8 cellular contexts compared by ENCODE assay signal in genomic region chr15:34795267-34796081, GRCh38. TPM values are rescaled to one million over a fixed set of nuclear protein-coding genes. Genes with fewer than 3 reads are reported as not detected.
DNase-seq lines count a peak whose midpoint lies in the region; ATAC-seq and TF ChIP-seq lines count a peak whose summit lies in the region.

TSS of gene ACTC1 (minus strand) at chr15:34795549. CDS start at chr15:34794808, 741 bp downstream.

- H3K36me3 ChIP-seq in HEK293 (ENCODE audit: control insufficient read depth in 2 of 2, insufficient read depth in 1 of 2, low read length in 2 of 2) (no peaks in the 10 kb centered on the region), hepatocyte (replicated peaks; ENCODE audit: insufficient read depth, low read depth) (no peaks in the 10 kb centered on the region), skeletal muscle satellite cell (ENCODE audit: insufficient read depth, low read length) (peaks cover 30% of the 10 kb centered on the region)

- DNase-seq in amniotic stem cell (lab: John Stamatoyannopoulos, UW) (peak; percentile 33), hepatocyte (ENCODE audit: low spot score) (peak; percentile 82), NCI-H2227 (lab: John Stamatoyannopoulos, UW; ENCODE audit: unreplicated experiment) (no peak), RPMI8226 (no peak), SHP77 treated with DMSO at 0.1 percent for 48 hours (lab: John Stamatoyannopoulos, UW) (no peak)

- TF ChIP-seq CTCF in HEK293 (tag by site-specific recombination; IDR thresholded peaks at IDR 0.05) = no peak
- TF ChIP-seq CTCF in hepatocyte (IDR thresholded peaks at IDR 0.05; ENCODE audit: poor library complexity) = no peak

- H3K4me2 ChIP-seq in hepatocyte = peak within 1 kb of the TSS; percentile 76
- H3K4me2 ChIP-seq in skeletal muscle satellite cell (ENCODE audit: low read length) = peak within 1 kb of the TSS; percentile 82

- H3K27ac ChIP-seq in HEK293 (ENCODE audit: extremely low read depth, low read depth, low read length) (no peak within 1 kb of the TSS), hepatocyte (no peak within 1 kb of the TSS)

- H3K9me3 ChIP-seq in HEK293 (ENCODE audit: control insufficient read depth, insufficient read depth, low read depth, low read length) = no peaks in the 10 kb centered on the region
- H3K9me3 ChIP-seq in hepatocyte (ENCODE audit: low read depth) = no peaks in the 10 kb centered on the region
- no peaks in the 10 kb centered on the region for H3K9me3 ChIP-seq in skeletal muscle satellite cell (replicated peaks; ENCODE audit: low read length)

- H3K4me3 ChIP-seq in HEK293 (ENCODE audit: low read depth, low read length) (peak within 1 kb of the TSS; percentile 11; the same call in 1 of the 2 replicates), hepatocyte (no peak within 1 kb of the TSS), skeletal muscle satellite cell (ENCODE audit: low read length) (peak within 1 kb of the TSS; percentile 74)

- no peak within 1 kb of the TSS for H2AFZ ChIP-seq in hepatocyte

- H4K20me1 ChIP-seq in hepatocyte (ENCODE audit: insufficient read depth, poor library complexity, severe bottlenecking) = no peaks in the 10 kb centered on the region

- no peaks in the 10 kb centered on the region for H3K4me1 ChIP-seq in HEK293 (ENCODE audit: control insufficient read depth, insufficient read depth, low read length)
- H3K4me1 ChIP-seq in hepatocyte (ENCODE audit: insufficient read depth) = peaks cover 23% of the 10 kb centered on the region
- H3K4me1 ChIP-seq in skeletal muscle satellite cell (ENCODE audit: control insufficient read depth, insufficient read depth, low read length) = peaks cover 36% of the 10 kb centered on the region

- H3K9me2 ChIP-seq in hepatocyte (replicated peaks; ENCODE audit: insufficient read depth) = no peaks in the 10 kb centered on the region

- H3K9ac ChIP-seq in skeletal muscle satellite cell (ENCODE audit: low read depth, low read length) = peak within 1 kb of the TSS; percentile 91

- POLR2A ChIA-PET in HEK293 (lab: Yijun Ruan, JAX) = no interaction called here

- H3K27me3 ChIP-seq in hepatocyte (peaks cover 32% of the 10 kb centered on the region), skeletal muscle satellite cell (ENCODE audit: control insufficient read depth, insufficient read depth, low read length) (no peaks in the 10 kb centered on the region)

- WGBS in hepatocyte (ENCODE audit: low lambda C conversion rate, missing lambda C conversion rate) = 7% methylated on average over 38 of the region's 44 CpGs

- ATAC-seq in HG03460 (IDR thresholded peaks at IDR 0.05; ENCODE audit: unreplicated experiment) = no peak

- H3K79me2 ChIP-seq in hepatocyte = no peaks in the 10 kb centered on the region

- CTCF ChIA-PET in HEK293 (lab: Yijun Ruan, JAX) = no interaction called here

TF ChIP-seq in HEK293, 187 proteins besides CTCF, POLR2A, EP300 and RAD21:
- TF ChIP-seq ZNF677 (tag by site-specific recombination; IDR thresholded peaks at IDR 0.05) (no peak), ZNF335 (tag by site-specific recombination; conservative IDR thresholded peaks at IDR 0.05) (peak; percentile 28; the same call in 1 of the 2 replicates), ZNF211 (tag by site-specific recombination; IDR thresholded peaks at IDR 0.05; ENCODE audit: low read depth) (no peak), ZFHX2 (tag by site-specific recombination; conservative IDR thresholded peaks at IDR 0.05) (no peak)

RNA-seq across cellular contexts. Expression of gene ACTC1, which starts in this region (rescaled TPM):
- 0.96 and 1.7 TPM in 2 replicates for total RNA-seq in hepatocyte
- 4.7 and 5.0 TPM in 2 replicates for polyA plus RNA-seq in hepatocyte
- total RNA-seq in skeletal muscle satellite cell (2012; rRNA removed) = 5.6 and 179 TPM in 2 replicates

Comparison
In these comparisons a context has a peak if more than half of its experiments do, and no peak if none do; other contexts are left out.
1. DNase-seq: peak in amniotic stem cell (single experiment) and hepatocyte (single experiment); none in NCI-H2227 (single experiment), RPMI8226 (single experiment) and SHP77 treated with DMSO at 0.1 percent for 48 hours (single experiment).